Comparison of ENCODE assay signal across 18 cellular contexts in the genomic region with DNA sequence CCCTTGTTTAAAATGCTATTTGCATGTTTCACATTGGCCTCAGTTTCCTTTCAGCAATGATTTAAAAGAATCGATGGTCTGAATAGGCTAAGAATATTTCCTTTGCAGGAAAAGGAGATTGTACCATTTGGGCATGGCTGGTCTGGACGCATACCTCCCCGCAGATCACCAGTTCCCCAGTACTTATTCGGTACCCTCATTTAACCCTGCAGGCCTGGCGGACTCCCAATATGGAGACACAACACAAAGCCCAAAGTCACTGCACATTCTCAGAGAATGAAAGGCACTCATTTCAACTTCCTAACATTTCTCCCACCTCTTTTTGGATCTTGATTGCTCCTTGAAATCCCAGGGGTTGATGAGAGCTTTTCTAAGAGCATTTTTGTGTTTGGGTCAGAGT.
DNase-seq lines count a peak whose midpoint lies in the region; ATAC-seq and TF ChIP-seq lines count a peak whose summit lies in the region.
"Had no signal": no experiment of that assay in that cellular context is flagged by ENCODE, and none has a peak within 500 bp of the region (broad histone marks: within the 10 kb centered on the region; RNA-seq: fewer than 3 reads in every experiment).

No MANE protein-coding gene starts in this region.

- no peaks in the 10 kb centered on the region for H3K27me3 ChIP-seq in endodermal cell (ENCODE audit: control insufficient read depth, insufficient read depth, low read length, poor library complexity, severe bottlenecking)
- no peaks in the 10 kb centered on the region for H3K27me3 ChIP-seq in body of pancreas
- no peaks in the 10 kb centered on the region for H3K27me3 ChIP-seq in ascending aorta
- H3K27me3 ChIP-seq: BLaER1 had no signal

- 98 to 100% methylated on average over 2 to 5 of the region's 5 CpGs for WGBS in endodermal cell (ENCODE audit: insufficient coverage in 1 of 2, insufficient read length in 1 of 2), 2 experiments
- WGBS in body of pancreas, 2 donors: 89 to 96% methylated on average over 5 of the region's 5 CpGs

- TF ChIP-seq CTCF in endodermal cell (conservative IDR thresholded peaks at IDR 0.05) (no peak), type B pancreatic cell (conservative IDR thresholded peaks at IDR 0.05) (no peak), body of pancreas (IDR thresholded peaks at IDR 0.05) (no peak), ascending aorta (IDR thresholded peaks at IDR 0.05) (no peak)

- DNase-seq in Right ventricle myocardium superior (no peak), cardiac septum (ENCODE audit: low spot score) (no peak), endodermal cell (no peak), pons (ENCODE audit: low spot score) (peak; percentile 36), type B pancreatic cell (ENCODE audit: extremely low spot score, unreplicated experiment) (peak; percentile 22), body of pancreas (no peak), ascending aorta (ENCODE audit: low spot score in 2 of 2) (no peak)
- DNase-seq: 8988T; CD4-positive, alpha-beta memory T cell; DMS53; DND-41; EL; GM23248 had no signal

- H3K9ac ChIP-seq in endodermal cell (ENCODE audit: extremely low read depth, low read length, poor library complexity, severe bottlenecking): no peak overlapping the region
- H3K9ac ChIP-seq: BLaER1, GM23248 had no signal

- H3K4me3 ChIP-seq in endodermal cell (ENCODE audit: low read length): no peak overlapping the region
- no peak overlapping the region for H3K4me3 ChIP-seq in body of pancreas
- H3K4me3 ChIP-seq in ascending aorta: no peak overlapping the region
- H3K4me3 ChIP-seq: BLaER1, GM12878, GM23248, HAP-1 had no signal

- H3K9me3 ChIP-seq in endodermal cell (ENCODE audit: control insufficient read depth, low read length) (no peaks in the 10 kb centered on the region), body of pancreas (no peaks in the 10 kb centered on the region), ascending aorta (no peaks in the 10 kb centered on the region)
- H3K9me3 ChIP-seq: HAP-1 had no signal

- ATAC-seq in Right ventricle myocardium superior (ENCODE audit: poor library complexity): peak; percentile 72
- no peak for ATAC-seq in body of pancreas
- ATAC-seq: GM12878, HepG2 had no signal

- intact Hi-C loops in Right ventricle myocardium superior (cut with DNase I) (no loop called here), cardiac septum (cut with DNase I) (no loop called here), body of pancreas (cut with DNase I) (no loop called here), ascending aorta (cut with DNase I) (no loop called here)

- TF ChIP-seq POLR2A in body of pancreas (IDR thresholded peaks at IDR 0.05): no peak

- H3K9me3 Mint-ChIP-seq in endodermal cell (no peaks in the 10 kb centered on the region), type B pancreatic cell (no peaks in the 10 kb centered on the region)
- H3K9me3 Mint-ChIP-seq: CD14-positive monocyte; CD4-positive, alpha-beta memory T cell had no signal

- H3K4me1 ChIP-seq in endodermal cell (ENCODE audit: control insufficient read depth, insufficient read depth, low read length) (no peaks in the 10 kb centered on the region), body of pancreas (no peaks in the 10 kb centered on the region), ascending aorta (peaks cover 0 to 12% of the 10 kb centered on the region in 2 donors)
- H3K4me1 ChIP-seq: HAP-1 had no signal

- H3K27me3 Mint-ChIP-seq in endodermal cell (ENCODE audit: insufficient read depth) (no peaks in the 10 kb centered on the region), type B pancreatic cell (no peaks in the 10 kb centered on the region)
- H3K27me3 Mint-ChIP-seq: CD4-positive, alpha-beta memory T cell had no signal

- H3K4me1 Mint-ChIP-seq in endodermal cell (no peaks in the 10 kb centered on the region), type B pancreatic cell (ENCODE audit: unreplicated experiment) (no peaks in the 10 kb centered on the region)
- H3K4me1 Mint-ChIP-seq: CD14-positive monocyte had no signal

- H3K27ac Mint-ChIP-seq in endodermal cell: peak overlapping the region; percentile 18
- H3K27ac Mint-ChIP-seq in type B pancreatic cell: no peak overlapping the region
- H3K27ac Mint-ChIP-seq: CD14-positive monocyte had no signal

- no peaks in the 10 kb centered on the region for H3K36me3 ChIP-seq in endodermal cell (ENCODE audit: control insufficient read depth, insufficient read depth, low read length)
- peaks cover 3 to 9% of the 10 kb centered on the region in 2 donors for H3K36me3 ChIP-seq in body of pancreas (replicated peaks in 1 of 2; ENCODE audit: insufficient read depth in 1 of 2, low read depth in 2 of 2)
- H3K36me3 ChIP-seq in ascending aorta: peaks cover 10 to 13% of the 10 kb centered on the region in 2 donors

- no peak overlapping the region for H3K27ac ChIP-seq in endodermal cell (ENCODE audit: low read depth, low read length)
- no peak overlapping the region for H3K27ac ChIP-seq in body of pancreas
- H3K27ac ChIP-seq in ascending aorta: peak overlapping the region in 1 of 2 donors; percentile 30
- H3K27ac ChIP-seq: BLaER1, GM23248 had no signal

- H3K4me3 Mint-ChIP-seq in endodermal cell (no peak overlapping the region), type B pancreatic cell (no peak overlapping the region)
- H3K4me3 Mint-ChIP-seq: CD14-positive monocyte; CD4-positive, alpha-beta memory T cell had no signal

- H3K36me3 Mint-ChIP-seq in endodermal cell (ENCODE audit: low read depth) (no peaks in the 10 kb centered on the region), type B pancreatic cell (peaks cover 8% of the 10 kb centered on the region)
- H3K36me3 Mint-ChIP-seq: CD14-positive monocyte had no signal

Comparison
In these comparisons a context has a peak if more than half of its experiments do, and no peak if none do; other contexts are left out.
1. DNase-seq: peak in pons (single experiment) and type B pancreatic cell (single experiment); none in Right ventricle myocardium superior (single experiment), cardiac septum (single experiment), endodermal cell (single experiment), body of pancreas (0 of 4) and ascending aorta (0 of 2).